ENCODE assay signal across 9 cellular contexts in the genomic region with DNA sequence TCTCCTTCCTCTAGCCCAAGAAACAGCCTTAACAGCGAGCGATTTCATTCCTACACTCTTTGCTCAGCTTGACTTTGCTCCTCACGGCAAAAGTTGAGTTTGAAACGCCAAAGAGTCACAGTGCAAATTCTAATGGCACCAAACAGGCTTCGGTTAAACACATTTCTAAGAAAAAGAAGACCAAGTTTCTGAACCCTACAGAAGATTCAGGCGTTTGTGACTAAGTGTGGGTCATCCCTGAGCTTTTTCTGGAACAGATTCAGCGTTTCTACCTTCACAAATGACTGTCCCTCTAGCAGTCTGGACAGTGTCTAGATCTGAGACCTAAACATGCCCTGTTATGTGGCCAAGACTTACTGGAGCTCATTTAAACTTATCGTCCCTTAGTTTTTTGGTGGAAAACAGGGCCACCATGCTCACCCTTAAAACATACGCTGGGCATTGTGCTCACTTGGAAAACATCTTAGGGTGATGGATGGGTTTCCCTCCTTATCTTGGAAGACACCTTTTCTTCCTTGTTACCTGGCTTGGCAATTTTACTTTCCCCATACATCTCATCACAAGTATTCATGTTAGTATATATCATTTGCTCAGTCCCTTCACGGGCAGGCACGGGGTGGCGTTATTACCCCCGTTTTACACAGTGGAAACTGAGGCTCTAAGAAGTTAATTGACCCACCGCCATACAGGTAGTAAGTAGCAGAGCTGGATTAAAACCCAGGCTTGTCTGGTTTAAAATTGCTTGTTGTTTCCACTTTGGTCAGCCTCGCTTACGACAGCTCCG. TPM values are rescaled to one million over a fixed set of nuclear protein-coding genes. Genes with fewer than 3 reads are reported as not detected.
DNase-seq lines count a peak whose midpoint lies in the region; ATAC-seq and TF ChIP-seq lines count a peak whose summit lies in the region.
"Had no signal": no experiment of that assay in that cellular context is flagged by ENCODE, and none has a peak within 500 bp of the region (broad histone marks: within the 10 kb centered on the region; RNA-seq: fewer than 3 reads in every experiment).

No MANE protein-coding gene starts in this region.

- peak overlapping the region; percentile 76 for H3K4me3 ChIP-seq in brain microvascular endothelial cell (ENCODE audit: low read depth, low read length)
- H3K4me3 ChIP-seq in lower leg skin (ENCODE audit: low read depth, poor library complexity, severe bottlenecking), result peak overlapping the region; percentile 97
- peak overlapping the region; percentile 83 to 86 for H3K4me3 ChIP-seq in tibial artery

- peaks cover 2% of the 10 kb centered on the region for H3K36me3 ChIP-seq in brain microvascular endothelial cell (replicated peaks)
- no peaks in the 10 kb centered on the region for H3K36me3 ChIP-seq in tibial artery

- no peaks in the 10 kb centered on the region for H3K36me3 Mint-ChIP-seq in stimulated activated naive CD8-positive, alpha-beta T cell treated with anti-CD3 and anti-CD28 coated beads, Interleukin-15, Interleukin-2, amounts not matched to agents 100 ng/mL and 50 ng/mL, for 24 hours (ENCODE audit: low read depth)

- H3K4me1 Mint-ChIP-seq in stimulated activated naive CD8-positive, alpha-beta T cell treated with anti-CD3 and anti-CD28 coated beads, Interleukin-15, Interleukin-2, amounts not matched to agents 100 ng/mL and 50 ng/mL, for 24 hours (ENCODE audit: low read depth), result peaks cover 28% of the 10 kb centered on the region

- H3K27ac Mint-ChIP-seq in stimulated activated naive CD8-positive, alpha-beta T cell treated with anti-CD3 and anti-CD28 coated beads, Interleukin-15, Interleukin-2, amounts not matched to agents 100 ng/mL and 50 ng/mL, for 24 hours, result peak overlapping the region; percentile 70

- in situ Hi-C loops in brain microvascular endothelial cell (cut with HindIII; ENCODE audit: low pct_ligation_motif_present, low sequenced_read_pairs), result no loop called here

- H3K9me3 Mint-ChIP-seq in stimulated activated naive CD8-positive, alpha-beta T cell treated with anti-CD3 and anti-CD28 coated beads, Interleukin-15, Interleukin-2, amounts not matched to agents 100 ng/mL and 50 ng/mL, for 24 hours, result no peaks in the 10 kb centered on the region

- H3K27ac ChIP-seq in brain microvascular endothelial cell (peak overlapping the region; percentile 87), tibial artery (peak overlapping the region; percentile 89 to 97)
- H3K27ac ChIP-seq: epithelial cell of prostate had no signal

- ATAC-seq in stimulated activated naive CD8-positive, alpha-beta T cell treated with anti-CD3 and anti-CD28 coated beads, Interleukin-15, Interleukin-2, amounts not matched to agents 100 U/mL and 50 U/mL, for 24 hours, result no peak
- no peak for ATAC-seq in HG03097 (IDR thresholded peaks at IDR 0.05; ENCODE audit: low FRiP score, unreplicated experiment)

- WGBS in lower leg skin, 2 donors, result 13 to 26% methylated on average over 17 of the region's 17 CpGs

- no peak for DNase-seq in stimulated activated naive CD8-positive, alpha-beta T cell treated with anti-CD3 and anti-CD28 coated beads, Interleukin-15, Interleukin-2, amounts not matched to agents 100 U/mL and 50 U/mL, for 24 hours
- DNase-seq in brain microvascular endothelial cell, result no peak
- DNase-seq in lower leg skin (ENCODE audit: low spot score in 2 of 2), result no peak
- no peak for DNase-seq in tibial artery
- DNase-seq in SK-N-DZ (ENCODE audit: low spot score), result no peak
- DNase-seq in NAMALWA (ENCODE audit: low spot score), result no peak

- H3K4me3 Mint-ChIP-seq in stimulated activated naive CD8-positive, alpha-beta T cell treated with anti-CD3 and anti-CD28 coated beads, Interleukin-15, Interleukin-2, amounts not matched to agents 100 ng/mL and 50 ng/mL, for 24 hours, result peak overlapping the region; percentile 83

- peaks cover 5 to 62% (median 46%) of the 10 kb centered on the region in 4 donors for H3K4me1 ChIP-seq in tibial artery

- peaks cover 38% of the 10 kb centered on the region for H3K27me3 Mint-ChIP-seq in stimulated activated naive CD8-positive, alpha-beta T cell treated with anti-CD3 and anti-CD28 coated beads, Interleukin-15, Interleukin-2, amounts not matched to agents 100 ng/mL and 50 ng/mL, for 24 hours

- TF ChIP-seq CTCF in brain microvascular endothelial cell (IDR thresholded peaks at IDR 0.05; ENCODE audit: low read depth, low read length, missing control alignments) (no peak), lower leg skin (IDR thresholded peaks at IDR 0.05) (no peak), tibial artery (IDR thresholded peaks at IDR 0.05) (no peak)

- H3K9me3 ChIP-seq in tibial artery, result no peaks in the 10 kb centered on the region

- H3K27me3 ChIP-seq in brain microvascular endothelial cell (replicated peaks), result no peaks in the 10 kb centered on the region
- H3K27me3 ChIP-seq in tibial artery, result no peaks in the 10 kb centered on the region

- no peak for TF ChIP-seq POLR2A in lower leg skin (IDR thresholded peaks at IDR 0.05)

- intact Hi-C loops in lower leg skin (cut with DNase I; ENCODE audit: low total_unique reads) (no loop called here), tibial artery (cut with DNase I; ENCODE audit: low total_unique reads) (loop anchor here (10.0 kb wide), 1 partner anchor 107 kb away; the partner anchor contains the start of genes ARV1 and TTC13)

RNA-seq across cellular contexts. Expression of gene C1orf198, which starts 1.0 kb away (rescaled TPM):
- 10 to 100 TPM; 71.1 to 80.1 (median 73.3) TPM for total RNA-seq in lower leg skin
- 37.6 and 38.9 TPM in 2 replicates for polyA plus RNA-seq in SK-N-DZ (2014; cell fraction: cytosol; rRNA removed)
- 16.2 and 17.6 TPM in 2 replicates for polyA plus RNA-seq in SK-N-DZ (2014; cell fraction: nucleus; rRNA removed)
